Comparison of ENCODE assay signal across 8 cellular contexts in genomic region chr1:153979091-153979490, GRCh38. TPM values are rescaled to one million over a fixed set of nuclear protein-coding genes. Genes with fewer than 3 reads are reported as not detected.
DNase-seq lines count a peak whose midpoint lies in the region; ATAC-seq and TF ChIP-seq lines count a peak whose summit lies in the region.
"Not testable (repeated sequence)": the region's sequence is repeated elsewhere in the genome, so short reads cannot be mapped to it uniquely, and the experiment has no call there.

No MANE protein-coding gene starts in this region.

- peaks cover 35% of the 10 kb centered on the region for H3K4me1 Mint-ChIP-seq in activated CD4-positive, alpha-beta T cell treated with anti-CD3 and anti-CD28 coated beads, Interleukin-2, amount 10 ng/mL, durations not matched to agents 7 days and 5 days
- H3K4me1 Mint-ChIP-seq in activated naive CD4-positive, alpha-beta T cell treated with anti-CD3 and anti-CD28 coated beads, Interleukin-2, amount 10 ng/mL, durations not matched to agents 7 days and 5 days = peaks cover 37% of the 10 kb centered on the region
- H3K4me1 Mint-ChIP-seq in chondrocyte (ENCODE audit: low read depth) (peaks cover 27% of the 10 kb centered on the region), natural killer cell (peaks cover 24 to 25% of the 10 kb centered on the region in 2 donors)

- CTCF ChIA-PET in Panc1 (lab: Charles Lee) = not testable (repeated sequence)
- CTCF ChIA-PET in activated CD4-positive, alpha-beta T cell treated with anti-CD3 and anti-CD28 coated beads, Interleukin-2, amount 10 ng/mL, durations not matched to agents 7 days and 5 days (lab: Charles Lee) = interaction anchor here (0.8 to 4.8 kb wide), 4 partner anchors 7 to 129 kb away, joined by 3 to 32 read pairs (median 8); partner anchors contain the start of genes CREB3L4 and RAB13
- CTCF ChIA-PET in activated naive CD4-positive, alpha-beta T cell treated with anti-CD3 and anti-CD28 coated beads, Interleukin-2, amount 10 ng/mL, durations not matched to agents 7 days and 5 days (lab: Charles Lee) = interaction anchor here (1.5 to 1.9 kb wide), 2 partner anchors 13 to 32 kb away, joined by 3 to 7 read pairs; partner anchors contain the start of gene DENND4B

- 88 to 91% methylated on average over 12 of the region's 12 CpGs for WGBS in GM23248 (ENCODE audit: low coverage in 1 of 2, low lambda C conversion rate in 2 of 2, missing lambda C conversion rate in 2 of 2), 2 experiments
- 93 to 96% (median 95%) methylated on average over 12 of the region's 12 CpGs for WGBS in spleen, 5 donors

- in situ Hi-C loops in GM23248 (cut with MboI); Panc1 (cut with HindIII; ENCODE audit: low pct_unique_long_range_greater_than_20kb, low sequenced_read_pairs): not testable (repeated sequence)

- H3K27me3 Mint-ChIP-seq in activated CD4-positive, alpha-beta T cell treated with anti-CD3 and anti-CD28 coated beads, Interleukin-2, amount 10 ng/mL, durations not matched to agents 7 days and 5 days; activated naive CD4-positive, alpha-beta T cell treated with anti-CD3 and anti-CD28 coated beads, Interleukin-2, amount 10 ng/mL, durations not matched to agents 7 days and 5 days; chondrocyte (ENCODE audit: low read depth); natural killer cell (ENCODE audit: low read depth in 2 of 2): not testable (repeated sequence)

- peaks cover 30% of the 10 kb centered on the region for H3K36me3 ChIP-seq in GM23248 (ENCODE audit: low read depth)
- H3K36me3 ChIP-seq in Panc1 (ENCODE audit: control insufficient read depth, insufficient read depth, low read length) = not testable (repeated sequence)
- peaks cover 0 to 52% (median 19%) of the 10 kb centered on the region in 6 donors for H3K36me3 ChIP-seq in spleen

- not testable (repeated sequence) for H3K9me3 ChIP-seq in GM23248 (ENCODE audit: low read depth); Panc1 (ENCODE audit: control insufficient read depth, insufficient read depth, low read depth, low read length); spleen

- not testable (repeated sequence) for H3K9me3 Mint-ChIP-seq in activated CD4-positive, alpha-beta T cell treated with anti-CD3 and anti-CD28 coated beads, Interleukin-2, amount 10 ng/mL, durations not matched to agents 7 days and 5 days; activated naive CD4-positive, alpha-beta T cell treated with anti-CD3 and anti-CD28 coated beads, Interleukin-2, amount 10 ng/mL, durations not matched to agents 7 days and 5 days; chondrocyte (ENCODE audit: low read depth); natural killer cell

- not testable (repeated sequence) for H3K9me2 ChIP-seq in GM23248 (ENCODE audit: insufficient read depth)

- peaks cover 28% of the 10 kb centered on the region for H3K36me3 Mint-ChIP-seq in activated CD4-positive, alpha-beta T cell treated with anti-CD3 and anti-CD28 coated beads, Interleukin-2, amount 10 ng/mL, durations not matched to agents 7 days and 5 days (ENCODE audit: low read depth)
- peaks cover 26% of the 10 kb centered on the region for H3K36me3 Mint-ChIP-seq in activated naive CD4-positive, alpha-beta T cell treated with anti-CD3 and anti-CD28 coated beads, Interleukin-2, amount 10 ng/mL, durations not matched to agents 7 days and 5 days
- H3K36me3 Mint-ChIP-seq in chondrocyte (ENCODE audit: low read depth) = peaks cover 24% of the 10 kb centered on the region
- not testable (repeated sequence) for H3K36me3 Mint-ChIP-seq in natural killer cell

- H3K9ac ChIP-seq in GM23248 = not testable (repeated sequence)

- not testable (repeated sequence) for TF ChIP-seq CTCF in 22Rv1 (IDR thresholded peaks at IDR 0.05); Panc1 (IDR thresholded peaks at IDR 0.05); chondrocyte (IDR thresholded peaks at IDR 0.05); natural killer cell (IDR thresholded peaks at IDR 0.05); spleen (IDR thresholded peaks at IDR 0.05 in 8 of 11, conservative IDR thresholded peaks at IDR 0.05 in 3 of 11)

- H3K4me3 ChIP-seq in GM23248; Panc1 (ENCODE audit: low read depth in 2 of 2, low read length in 2 of 2); spleen: not testable (repeated sequence)

- H3K79me2 ChIP-seq in GM23248 (ENCODE audit: insufficient read depth) = peaks cover 58% of the 10 kb centered on the region

- H3K4me1 ChIP-seq in GM23248 (ENCODE audit: insufficient read depth) (peaks cover 17% of the 10 kb centered on the region), spleen (peaks cover 20 to 81% (median 54%) of the 10 kb centered on the region in 6 donors)
- H3K4me1 ChIP-seq in Panc1 (ENCODE audit: control insufficient read depth, insufficient read depth, low read length) = not testable (repeated sequence)

- H3K27ac Mint-ChIP-seq in activated CD4-positive, alpha-beta T cell treated with anti-CD3 and anti-CD28 coated beads, Interleukin-2, amount 10 ng/mL, durations not matched to agents 7 days and 5 days = not testable (repeated sequence)
- H3K27ac Mint-ChIP-seq in activated naive CD4-positive, alpha-beta T cell treated with anti-CD3 and anti-CD28 coated beads, Interleukin-2, amount 10 ng/mL, durations not matched to agents 7 days and 5 days = peak overlapping the region; percentile 69
- H3K27ac Mint-ChIP-seq in chondrocyte (ENCODE audit: unreplicated experiment) (peak overlapping the region; percentile 63), natural killer cell (peak overlapping the region in 1 of 2 donors; percentile 76)

- peak overlapping the region; percentile 97 for H3K4me3 Mint-ChIP-seq in activated CD4-positive, alpha-beta T cell treated with anti-CD3 and anti-CD28 coated beads, Interleukin-2, amount 10 ng/mL, durations not matched to agents 7 days and 5 days
- peak overlapping the region; percentile 89 for H3K4me3 Mint-ChIP-seq in activated naive CD4-positive, alpha-beta T cell treated with anti-CD3 and anti-CD28 coated beads, Interleukin-2, amount 10 ng/mL, durations not matched to agents 7 days and 5 days
- not testable (repeated sequence) for H3K4me3 Mint-ChIP-seq in chondrocyte (ENCODE audit: unreplicated experiment)
- H3K4me3 Mint-ChIP-seq in natural killer cell = peak overlapping the region; percentile 89

- H3K27ac ChIP-seq in 22Rv1 (peak overlapping the region; percentile 100), GM23248 (peak overlapping the region; percentile 74; the same call in 1 of the 2 replicates), Panc1 (ENCODE audit: low read length) (peak overlapping the region; percentile 92; the same call in 1 of the 2 replicates), spleen (peak overlapping the region in 1 of 8 donors; percentile 98)

- TF ChIP-seq POLR2A in spleen (IDR thresholded peaks at IDR 0.05) = not testable (repeated sequence)

- H3F3A ChIP-seq in GM23248 (ENCODE audit: insufficient read depth) = peaks cover 47% of the 10 kb centered on the region

- not testable (repeated sequence) for H3K4me2 ChIP-seq in GM23248 (ENCODE audit: unreplicated experiment)

- BruUV-seq in Panc1 (replicated peaks; lab: Mats Ljungman, UMichigan) = not testable (repeated sequence)

- not testable (repeated sequence) for H4K20me1 ChIP-seq in GM23248 (ENCODE audit: insufficient read depth)

- POLR2A ChIA-PET in Panc1 (lab: Charles Lee) = interaction anchor here (0.8 kb wide), 1 partner anchor 11 kb away, joined by 3 read pairs; the partner anchor contains the start of gene RPS27
- POLR2A ChIA-PET in activated CD4-positive, alpha-beta T cell treated with anti-CD3 and anti-CD28 coated beads, Interleukin-2, amount 10 ng/mL, durations not matched to agents 7 days and 5 days (lab: Charles Lee) = not testable (repeated sequence)

- ATAC-seq in Panc1, natural killer cell: not testable (repeated sequence)

- H3K27me3 ChIP-seq in GM23248 (replicated peaks; ENCODE audit: insufficient read depth); Panc1 (ENCODE audit: control insufficient read depth, insufficient read depth, low read length); spleen (replicated peaks in 1 of 7): not testable (repeated sequence)

- intact Hi-C loops in Panc1 (cut with micrococcal nuclease; ENCODE audit: unreplicated experiment); natural killer cell (cut with micrococcal nuclease); spleen (cut with DNase I; ENCODE audit: low total_unique reads): not testable (repeated sequence)

- H2AFZ ChIP-seq in GM23248 = not testable (repeated sequence)

- DNase-seq in GM23248; Panc1 (ENCODE audit: low read depth, low spot score); activated CD4-positive, alpha-beta T cell treated with anti-CD3 and anti-CD28 coated beads, Interleukin-2, amount 10 ng/mL, durations not matched to agents 7 days and 5 days; activated naive CD4-positive, alpha-beta T cell treated with anti-CD3 and anti-CD28 coated beads, Interleukin-2, amount 10 ng/mL, durations not matched to agents 7 days and 5 days; chondrocyte (ENCODE audit: low spot score); natural killer cell: not testable (repeated sequence)
- peak; percentile 39 for DNase-seq in spleen

RNA-seq across cellular contexts. Expression of gene JTB, which starts 1.6 kb away (rescaled TPM):
- 189 and 242 TPM in 2 replicates for total RNA-seq in GM23248 (2014; rRNA removed; shearing (Covaris generic))
- polyA plus RNA-seq in GM23248 (2016; fragmentation: Nextera tagmentation; extraction: Ambion mirVana) (183 and 186 TPM in 2 replicates), spleen (100 to 1,000 TPM; 184 to 243 (median 204) TPM)
- total RNA-seq in Panc1 (2021; ENCODE audit: unreplicated experiment) (134 TPM), chondrocyte (128 to 158 TPM (median 130 TPM) in 3 replicates), natural killer cell (100 to 1,000 TPM in 2 of 3 donors, 10 to 100 TPM in 1; 96.9 to 107 (median 101) TPM), spleen (100 to 1,000 TPM in 5 of 7 donors, 10 to 100 TPM in 2; 97.9 to 222 (median 102) TPM)
- 132 TPM for polyA plus RNA-seq in Panc1 (2012; ENCODE audit: insufficient read length)
- 100 to 1,000 TPM; 111 to 124 TPM for total RNA-seq in activated CD4-positive, alpha-beta T cell treated with anti-CD3 and anti-CD28 coated beads, Interleukin-2, amount 10 ng/mL, durations not matched to agents 7 days and 5 days

RNA-seq across cellular contexts. Expression of gene RAB13, which starts 7.0 kb away (rescaled TPM):
- 29.5 and 33.1 TPM in 2 replicates for total RNA-seq in GM23248 (2014; rRNA removed; shearing (Covaris generic))
- polyA plus RNA-seq in GM23248 (2016; fragmentation: Nextera tagmentation; extraction: Ambion mirVana) (137 and 142 TPM in 2 replicates), spleen (100 to 1,000 TPM in 1 of 3 donors, 10 to 100 TPM in 2; 94.9 to 111 (median 98.1) TPM)
- total RNA-seq in Panc1 (2021; ENCODE audit: unreplicated experiment) (70.6 TPM), chondrocyte (111 to 137 TPM (median 116 TPM) in 3 replicates), natural killer cell (under 1 TPM in 2 of 3 donors, not detected in 1; 0.25 to 0.73 TPM), spleen (100 to 1,000 TPM in 1 of 7 donors, 10 to 100 TPM in 6; 31.8 to 115 (median 49.4) TPM)
- 102 TPM for polyA plus RNA-seq in Panc1 (2012; ENCODE audit: insufficient read length)
- under 1 TPM; 0.92 to 0.96 TPM for total RNA-seq in activated CD4-positive, alpha-beta T cell treated with anti-CD3 and anti-CD28 coated beads, Interleukin-2, amount 10 ng/mL, durations not matched to agents 7 days and 5 days

RNA-seq across cellular contexts. Expression of gene CREB3L4, which starts 11.4 kb away (rescaled TPM):
- 4.3 and 11.1 TPM in 2 replicates for total RNA-seq in GM23248 (2014; rRNA removed; shearing (Covaris generic))
- 3.6 and 4.4 TPM in 2 replicates for polyA plus RNA-seq in GM23248 (2016; fragmentation: Nextera tagmentation; extraction: Ambion mirVana)
- 12.3 TPM for total RNA-seq in Panc1 (2021; ENCODE audit: unreplicated experiment)
- polyA plus RNA-seq in Panc1 (2012; ENCODE audit: insufficient read length) = 14.8 TPM
- total RNA-seq in activated CD4-positive, alpha-beta T cell treated with anti-CD3 and anti-CD28 coated beads, Interleukin-2, amount 10 ng/mL, durations not matched to agents 7 days and 5 days = 1 to 10 TPM; 6.9 to 7.9 TPM
- total RNA-seq in chondrocyte = 3.7 to 6.6 TPM (median 4.4 TPM) in 3 replicates
- total RNA-seq in natural killer cell = 10 to 100 TPM; 10.8 to 16.8 (median 10.9) TPM
- 10 to 100 TPM in 2 of 7 donors, 1 to 10 TPM in 5; 6.1 to 18.0 (median 9.1) TPM for total RNA-seq in spleen
- polyA plus RNA-seq in spleen = 10 to 100 TPM in 2 of 3 donors, 1 to 10 TPM in 1; 8.9 to 13.3 (median 11.7) TPM

RNA-seq across cellular contexts. Expression of gene RPS27, which starts 11.5 kb away (rescaled TPM):
- total RNA-seq in GM23248 (2014; rRNA removed; shearing (Covaris generic)) = 1,144 and 1,614 TPM in 2 replicates
- polyA plus RNA-seq in GM23248 (2016; fragmentation: Nextera tagmentation; extraction: Ambion mirVana) = 1,497 and 1,552 TPM in 2 replicates
- 1,095 TPM for total RNA-seq in Panc1 (2021; ENCODE audit: unreplicated experiment)
- 1,178 TPM for polyA plus RNA-seq in Panc1 (2012; ENCODE audit: insufficient read length)
- total RNA-seq in activated CD4-positive, alpha-beta T cell treated with anti-CD3 and anti-CD28 coated beads, Interleukin-2, amount 10 ng/mL, durations not matched to agents 7 days and 5 days = 1,000 to 10,000 TPM; 2,596 to 2,883 TPM
- total RNA-seq in chondrocyte = 951 to 1,224 TPM (median 1,041 TPM) in 3 replicates
- total RNA-seq in natural killer cell = 1,000 to 10,000 TPM; 2,073 to 2,763 (median 2,323) TPM
- total RNA-seq in spleen = 1,000 to 10,000 TPM; 1,398 to 3,190 (median 2,190) TPM
- over 10,000 TPM; 15,000 to 23,475 (median 23,384) TPM for polyA plus RNA-seq in spleen

RNA-seq across cellular contexts. Expression of gene SLC39A1, which starts 15.8 kb away (rescaled TPM):
- 120 and 141 TPM in 2 replicates for total RNA-seq in GM23248 (2014; rRNA removed; shearing (Covaris generic))
- polyA plus RNA-seq in GM23248 (2016; fragmentation: Nextera tagmentation; extraction: Ambion mirVana) (91.9 and 93.1 TPM in 2 replicates), spleen (10 to 100 TPM; 23.6 to 41.3 (median 40.6) TPM)
- total RNA-seq in Panc1 (2021; ENCODE audit: unreplicated experiment) (158 TPM), chondrocyte (83.5 to 87.8 TPM (median 85.6 TPM) in 3 replicates), natural killer cell (10 to 100 TPM; 20.7 to 21.5 (median 21.2) TPM), spleen (10 to 100 TPM; 66.7 to 88.4 (median 81.1) TPM)
- polyA plus RNA-seq in Panc1 (2012; ENCODE audit: insufficient read length) = 185 TPM
- total RNA-seq in activated CD4-positive, alpha-beta T cell treated with anti-CD3 and anti-CD28 coated beads, Interleukin-2, amount 10 ng/mL, durations not matched to agents 7 days and 5 days = 10 to 100 TPM; 33.5 to 36.4 TPM

Comparison
In these comparisons a context has a peak if more than half of its experiments do, and no peak if none do; other contexts are left out.
1. RNA of gene RAB13, which starts 7.0 kb away (total RNA-seq): 111 to 137 TPM in chondrocyte, 70.6 TPM in Panc1 (single experiment), 31.8 to 115 TPM in spleen and 29.5 to 33.1 TPM in GM23248; 0.92 to 0.96 TPM in activated CD4-positive, alpha-beta T cell treated with anti-CD3 and anti-CD28 coated beads, Interleukin-2, amount 10 ng/mL, durations not matched to agents 7 days and 5 days and 0.25 to 0.73 TPM in natural killer cell; every median in the first group is over 10 times any median in the second.